Comparison of ENCODE assay signal across 8 cellular contexts in the genomic region with DNA sequence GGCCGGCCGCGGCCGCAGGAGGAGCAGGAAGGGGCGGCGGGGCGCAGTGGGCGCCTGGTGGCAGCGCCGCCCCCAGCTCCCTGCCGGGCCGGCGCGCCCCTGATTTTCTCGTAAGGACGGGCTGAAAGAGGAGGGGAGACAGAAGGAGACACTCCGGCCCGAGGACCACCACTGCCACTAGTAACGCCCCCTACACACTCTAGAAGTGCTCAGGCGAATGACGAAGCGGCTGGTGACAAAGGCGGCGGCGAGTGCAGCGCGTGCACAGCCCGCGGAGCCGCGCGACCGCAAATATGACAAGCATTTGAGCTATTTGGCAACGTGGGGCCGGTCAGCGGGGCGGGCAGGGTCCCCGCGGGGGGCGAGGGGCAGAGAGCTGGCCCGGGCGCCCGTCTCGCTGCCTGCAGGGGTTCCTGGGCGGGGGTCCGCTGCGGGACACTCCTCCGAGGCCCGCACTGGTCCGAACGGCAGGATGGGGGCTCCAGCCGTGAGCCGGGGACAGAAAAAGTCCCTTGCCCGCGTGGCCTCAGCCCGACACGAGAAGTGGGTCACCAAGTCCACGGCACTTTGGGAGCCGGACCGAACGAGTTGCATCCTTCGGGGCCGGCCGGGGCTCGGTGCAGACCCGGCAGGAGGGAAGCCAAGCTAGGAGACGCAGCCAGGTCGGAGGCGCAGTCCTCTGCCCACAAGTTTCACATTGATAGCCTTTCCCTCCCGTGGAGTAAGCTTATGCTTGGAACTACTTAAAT. TPM values are rescaled to one million over a fixed set of nuclear protein-coding genes. Genes with fewer than 3 reads are reported as not detected.
DNase-seq lines count a peak whose midpoint lies in the region; ATAC-seq and TF ChIP-seq lines count a peak whose summit lies in the region.

No MANE protein-coding gene starts in this region.

- H3K4me1 ChIP-seq in A673 (ENCODE audit: insufficient read depth, low read length, poor library complexity, severe bottlenecking), result peaks cover 29% of the 10 kb centered on the region

- H3K27ac ChIP-seq in A673 (ENCODE audit: low read depth, low read length, poor library complexity, severe bottlenecking) (peak overlapping the region; percentile 76), cingulate gyrus (ENCODE audit: low read depth, low read length) (peak overlapping the region; percentile 90)

- WGBS in lower leg skin, 2 donors, result 0% methylated on average over 39 to 48 of the region's 70 CpGs

- ATAC-seq in GM18858 (IDR thresholded peaks at IDR 0.05; ENCODE audit: unreplicated experiment) (peak; percentile 22), HG03066 (IDR thresholded peaks at IDR 0.05; ENCODE audit: low read depth, unreplicated experiment) (peak; percentile 34)
- ATAC-seq in activated CD4-positive, alpha-beta T cell treated with anti-CD3 and anti-CD28 coated beads for 36 hours, result peak; percentile 25

- CTCF ChIA-PET in A673 (lab: Charles Lee), result interaction anchor here (0.5 to 1.9 kb wide), 4 partner anchors 8 to 379 kb away, joined by 4 to 9 read pairs (median 5); no protein-coding TSS in a partner anchor
- CTCF ChIA-PET in activated CD4-positive, alpha-beta T cell treated with anti-CD3 and anti-CD28 coated beads for 36 hours (lab: Charles Lee), result interaction anchor here (0.6 to 5.9 kb wide), 22 partner anchors 9 to 177 kb away, joined by 3 to 50 read pairs (median 5); partner anchors contain the start of gene AFTPH

- no peaks in the 10 kb centered on the region for H3K27me3 Mint-ChIP-seq in activated CD4-positive, alpha-beta T cell treated with anti-CD3 and anti-CD28 coated beads for 36 hours

- H3K4me3 ChIP-seq in A673 (ENCODE audit: low read depth, low read length, poor library complexity, severe bottlenecking), result peak overlapping the region; percentile 94
- peak overlapping the region; percentile 71 for H3K4me3 ChIP-seq in lower leg skin (ENCODE audit: low read depth, poor library complexity, severe bottlenecking)

- H3K36me3 ChIP-seq in A673 (ENCODE audit: insufficient read depth, low read length, poor library complexity, severe bottlenecking), result no peaks in the 10 kb centered on the region

- H3K27ac Mint-ChIP-seq in activated CD4-positive, alpha-beta T cell treated with anti-CD3 and anti-CD28 coated beads for 36 hours, result peak overlapping the region; percentile 78

- no peaks in the 10 kb centered on the region for H3K9me3 ChIP-seq in A673 (ENCODE audit: low read depth, low read length, poor library complexity, severe bottlenecking)

- H3K4me1 Mint-ChIP-seq in activated CD4-positive, alpha-beta T cell treated with anti-CD3 and anti-CD28 coated beads for 36 hours, result peaks cover 75% of the 10 kb centered on the region

- intact Hi-C loops in A673 (cut with micrococcal nuclease; ENCODE audit: unreplicated experiment) (loop anchor here (5.0 kb wide), 1 partner anchor 132 kb away; the partner anchor contains the start of gene AFTPH), lower leg skin (cut with DNase I; ENCODE audit: low total_unique reads) (no loop called here)
- intact Hi-C loops in activated CD4-positive, alpha-beta T cell treated with anti-CD3 and anti-CD28 coated beads for 36 hours (cut with DNase I, micrococcal nuclease), result loop anchor here (1.0 to 5.0 kb wide), 7 partner anchors 22 to 512 kb away; partner anchors contain the start of genes CEP68 (in 1 of the 2) and PELI1 (in 1 of the 2)

- POLR2A ChIA-PET in A673 (lab: Charles Lee; ENCODE audit: low non-redundant PET), result interaction anchor here (0.7 to 1.2 kb wide), 3 partner anchors 10 to 581 kb away, joined by 3 read pairs; no protein-coding TSS in a partner anchor
- POLR2A ChIA-PET in activated CD4-positive, alpha-beta T cell treated with anti-CD3 and anti-CD28 coated beads for 36 hours (lab: Charles Lee), result interaction anchor here (0.5 to 3.3 kb wide), 11 partner anchors 8 to 513 kb away, joined by 3 to 28 read pairs (median 5); partner anchors contain the start of genes AFTPH and RAB1A

- no peaks in the 10 kb centered on the region for H3K27me3 ChIP-seq in A673 (replicated peaks; ENCODE audit: insufficient read depth, low read depth, low read length, poor library complexity)

- peak; percentile 92 for DNase-seq in A673 (ENCODE audit: low spot score)
- DNase-seq in NCI-H446 treated with DMSO at 0.1 percent for 48 hours (lab: John Stamatoyannopoulos, UW), result peak; percentile 25
- peak; percentile 78 for DNase-seq in activated CD4-positive, alpha-beta T cell treated with anti-CD3 and anti-CD28 coated beads for 36 hours
- peak; percentile 72 to 96 for DNase-seq in lower leg skin (ENCODE audit: low spot score in 2 of 2)
- peak; percentile 56 to 58 for DNase-seq in stimulated activated CD8-positive, alpha-beta memory T cell treated with anti-CD3 and anti-CD28 coated beads, Interleukin-2, amount 100 ng/mL, for 48 hours (ENCODE audit: low read depth in 2 of 2)

- H3K4me3 Mint-ChIP-seq in activated CD4-positive, alpha-beta T cell treated with anti-CD3 and anti-CD28 coated beads for 36 hours, result peak overlapping the region; percentile 85

- peaks cover 3% of the 10 kb centered on the region for H3K36me3 Mint-ChIP-seq in activated CD4-positive, alpha-beta T cell treated with anti-CD3 and anti-CD28 coated beads for 36 hours (ENCODE audit: low read depth)

- TF ChIP-seq CTCF in A673 (conservative IDR thresholded peaks at IDR 0.05; ENCODE audit: low read depth, low read length), result no peak
- TF ChIP-seq CTCF in lower leg skin (IDR thresholded peaks at IDR 0.05), result peak in 1 of 3 donors; percentile 27

- no peaks in the 10 kb centered on the region for H3K9me3 Mint-ChIP-seq in activated CD4-positive, alpha-beta T cell treated with anti-CD3 and anti-CD28 coated beads for 36 hours (ENCODE audit: low read depth)

- TF ChIP-seq POLR2A in lower leg skin (IDR thresholded peaks at IDR 0.05), result peak in 1 of 2 donors; percentile 90

- BruUV-seq in A673 (replicated peaks; lab: Mats Ljungman, UMichigan), result no TSS peak

RNA-seq across cellular contexts. Expression of gene SERTAD2, which starts 0.5 kb away (rescaled TPM):
- 20.8 and 22.2 TPM in 2 replicates for total RNA-seq in A673 (2021)
- total RNA-seq in activated CD4-positive, alpha-beta T cell treated with anti-CD3 and anti-CD28 coated beads for 36 hours, result 10 to 100 TPM; 14.5 to 14.9 TPM
- 10 to 100 TPM; 27.7 to 31.8 (median 30.7) TPM for total RNA-seq in lower leg skin

Comparison
In these comparisons a context has a peak if more than half of its experiments do, and no peak if none do; other contexts are left out.
1. Peak in every context shown above with its lines: DNase-seq, ATAC-seq, H3K4me3 ChIP-seq and H3K27ac ChIP-seq.
2. DNase-seq: peak in every context shown above with its lines; median percentile 92 in A673; 84 in lower leg skin; 78 in activated CD4-positive, alpha-beta T cell treated with anti-CD3 and anti-CD28 coated beads for 36 hours; 57 in stimulated activated CD8-positive, alpha-beta memory T cell treated with anti-CD3 and anti-CD28 coated beads, Interleukin-2, amount 100 ng/mL, for 48 hours; 25 in NCI-H446 treated with DMSO at 0.1 percent for 48 hours.